In the genomic region with DNA sequence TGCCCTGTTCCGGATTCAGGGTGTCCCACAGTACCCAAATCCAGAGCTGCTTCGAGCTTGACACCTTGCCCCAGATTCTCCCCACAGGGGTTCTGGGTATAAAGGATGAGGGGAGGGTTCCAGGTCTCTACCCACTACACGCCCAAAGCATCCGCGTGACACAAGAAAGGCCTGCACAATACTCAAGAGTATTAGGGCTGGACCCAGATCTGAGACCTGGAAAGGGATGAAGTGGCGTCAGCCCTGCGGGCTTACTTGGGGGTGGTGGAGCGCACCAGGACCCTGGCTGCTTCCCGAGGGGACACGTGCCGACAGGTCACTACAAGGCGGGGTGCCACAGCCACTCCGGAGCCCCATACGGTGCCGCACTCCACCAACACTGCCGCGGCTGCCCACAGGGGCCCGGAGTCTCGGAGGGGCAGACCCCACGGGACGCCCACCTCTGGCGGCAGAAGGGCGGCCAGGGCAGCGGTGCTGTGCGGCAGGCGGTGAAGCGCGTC, we compare ENCODE assay signal across 8 cellular contexts. TPM values are rescaled to one million over a fixed set of nuclear protein-coding genes. Genes with fewer than 3 reads are reported as not detected.
DNase-seq lines count a peak whose midpoint lies in the region; ATAC-seq and TF ChIP-seq lines count a peak whose summit lies in the region.

No MANE protein-coding gene starts in this region.

- H4K5ac ChIP-seq in mesendoderm (ENCODE audit: low read length) = no peak overlapping the region

- H3K27ac ChIP-seq in heart right ventricle (peak overlapping the region; percentile 83 to 97 (median 92)), body of pancreas (peak overlapping the region; percentile 74 to 91 (median 83)), mesendoderm (ENCODE audit: low read depth, low read length) (no peak overlapping the region)

- H3K9me3 ChIP-seq in heart right ventricle = no peaks in the 10 kb centered on the region
- H3K9me3 ChIP-seq in body of pancreas = no peaks in the 10 kb centered on the region

- H3K27me3 ChIP-seq in heart right ventricle (no peaks in the 10 kb centered on the region), body of pancreas (no peaks in the 10 kb centered on the region), mesendoderm (ENCODE audit: insufficient read depth, low read length, poor library complexity) (no peaks in the 10 kb centered on the region)

- peak in 3 of 8 donors; percentile 1 to 31 (median 8) for ATAC-seq in heart right ventricle
- no peak for ATAC-seq in Right ventricle myocardium inferior
- peak; percentile 7 for ATAC-seq in HG03442 (IDR thresholded peaks at IDR 0.05; ENCODE audit: unreplicated experiment)
- ATAC-seq in body of pancreas = no peak

- peak overlapping the region; percentile 86 for H3K4me2 ChIP-seq in mesendoderm (ENCODE audit: low read length)

- no peak overlapping the region for H2BK120ac ChIP-seq in mesendoderm (ENCODE audit: low read depth, low read length)

- H3K4ac ChIP-seq in mesendoderm (ENCODE audit: low read depth, low read length) = no peak overlapping the region

- no peak overlapping the region for H2AK5ac ChIP-seq in mesendoderm (ENCODE audit: low read length)

- in situ Hi-C loops in ACHN (cut with HindIII; ENCODE audit: low pct_ligation_motif_present, low pct_unique_long_range_greater_than_20kb, low sequenced_read_pairs) = no loop called here

- peak overlapping the region; percentile 74 to 90 (median 81) for H3K4me3 ChIP-seq in heart right ventricle
- peak overlapping the region; percentile 38 to 44 for H3K4me3 ChIP-seq in body of pancreas
- H3K4me3 ChIP-seq in mesendoderm (ENCODE audit: low read length) = no peak overlapping the region

- no peak overlapping the region for H3K18ac ChIP-seq in mesendoderm (ENCODE audit: low read length)

- H3K56ac ChIP-seq in mesendoderm (ENCODE audit: low read length) = peak overlapping the region; percentile 94

- H3K4me1 ChIP-seq in heart right ventricle (peaks cover 8 to 28% (median 20%) of the 10 kb centered on the region in 9 donors), body of pancreas (peaks cover 20% of the 10 kb centered on the region), mesendoderm (ENCODE audit: control insufficient read depth, low read depth, low read length) (peaks cover 3% of the 10 kb centered on the region)

- DNase-seq in heart right ventricle (no peak), Right ventricle myocardium inferior (ENCODE audit: missing footprints) (no peak), body of pancreas (peak in 2 of 4 donors; percentile 22 to 24), mesendoderm (no peak), cerebellar cortex (ENCODE audit: low spot score) (no peak), AML-193 (lab: John Stamatoyannopoulos, UW) (no peak), ACHN (no peak)

- H4K8ac ChIP-seq in mesendoderm (ENCODE audit: low read depth, low read length) = no peak overlapping the region

- peaks cover 0 to 23% (median 6%) of the 10 kb centered on the region in 9 donors for H3K36me3 ChIP-seq in heart right ventricle
- peaks cover 0 to 2% of the 10 kb centered on the region in 2 donors for H3K36me3 ChIP-seq in body of pancreas (replicated peaks in 1 of 2; ENCODE audit: insufficient read depth in 1 of 2, low read depth in 2 of 2)
- H3K36me3 ChIP-seq in mesendoderm (ENCODE audit: control insufficient read depth, insufficient read depth, low read length) = peaks cover 2% of the 10 kb centered on the region

- intact Hi-C loops in heart right ventricle (cut with DNase I) (loop anchor here in 2 of 10 donors (1.0 to 2.0 kb wide), 2 partner anchors 28 to 29 kb away; no protein-coding TSS in a partner anchor), Right ventricle myocardium inferior (cut with DNase I) (no loop called here), body of pancreas (cut with DNase I) (no loop called here)

- H2BK15ac ChIP-seq in mesendoderm (replicated peaks; ENCODE audit: low read depth) = no peak overlapping the region

- no peak overlapping the region for H2BK5ac ChIP-seq in mesendoderm (ENCODE audit: low read length)

- H3K9ac ChIP-seq in mesendoderm (ENCODE audit: low read length) = peak overlapping the region; percentile 89

- TF ChIP-seq POLR2A in body of pancreas (IDR thresholded peaks at IDR 0.05) = no peak

- peaks cover 6% of the 10 kb centered on the region for H3K79me1 ChIP-seq in mesendoderm (ENCODE audit: low read length)

- TF ChIP-seq CTCF in heart right ventricle (IDR thresholded peaks at IDR 0.05) (no peak), body of pancreas (IDR thresholded peaks at IDR 0.05) (no peak)

- WGBS in heart right ventricle, 2 donors = 8 to 11% methylated on average over 26 to 28 of the region's 28 CpGs
- WGBS in body of pancreas, 2 donors = 10 to 47% methylated on average over 3 to 24 of the region's 28 CpGs
- WGBS in mesendoderm (ENCODE audit: extremely low coverage, insufficient coverage, low lambda C conversion rate) = no CpG with 5 or more reads among the region's 28 CpGs

- no peaks in the 10 kb centered on the region for H3K79me2 ChIP-seq in mesendoderm (ENCODE audit: control insufficient read depth, insufficient read depth, low read length)

- H3K23ac ChIP-seq in mesendoderm (ENCODE audit: low read length) = no peak overlapping the region

RNA-seq across cellular contexts. Expression of a gene that starts 1.3 kb away (rescaled TPM):
- total RNA-seq in heart right ventricle = 1 to 10 TPM; 3.5 to 6.5 (median 4.6) TPM
- 1 to 10 TPM; 2.6 to 6.1 TPM for polyA plus RNA-seq in heart right ventricle
- 6.2 TPM for total RNA-seq in Right ventricle myocardium inferior
- total RNA-seq in body of pancreas = 10 to 100 TPM; 16.2 to 17.6 TPM
- 5.9 TPM for polyA plus RNA-seq in mesendoderm (2013, experiment 1 of 2)
- 6.1 TPM for polyA plus RNA-seq in mesendoderm (2013, experiment 2 of 2)

RNA-seq across cellular contexts. Expression of a gene that starts 12.6 kb away (rescaled TPM):
- total RNA-seq in heart right ventricle = 10 to 100 TPM; 14.1 to 22.9 (median 17.5) TPM
- 10 to 100 TPM; 20.6 to 27.0 TPM for polyA plus RNA-seq in heart right ventricle
- 20.2 TPM for total RNA-seq in Right ventricle myocardium inferior
- 10 to 100 TPM in 1 of 2 donors, 1 to 10 TPM in 1; 4.2 to 12.2 TPM for total RNA-seq in body of pancreas
- 3.0 TPM for polyA plus RNA-seq in mesendoderm (2013, experiment 1 of 2)
- polyA plus RNA-seq in mesendoderm (2013, experiment 2 of 2) = 2.9 TPM

RNA-seq across cellular contexts. Expression of a gene that starts 25.1 kb away (rescaled TPM):
- 100 to 1,000 TPM in 4 of 10 donors, 10 to 100 TPM in 6; 67.5 to 118 (median 97.5) TPM for total RNA-seq in heart right ventricle
- polyA plus RNA-seq in heart right ventricle = 10 to 100 TPM; 29.4 to 46.7 TPM
- 86.0 TPM for total RNA-seq in Right ventricle myocardium inferior
- 10 to 100 TPM; 26.0 to 29.8 TPM for total RNA-seq in body of pancreas
- polyA plus RNA-seq in mesendoderm (2013, experiment 1 of 2) = 69.5 TPM
- 69.3 TPM for polyA plus RNA-seq in mesendoderm (2013, experiment 2 of 2)
